Comparison of ENCODE assay signal across 26 cellular contexts in the genomic region with DNA sequence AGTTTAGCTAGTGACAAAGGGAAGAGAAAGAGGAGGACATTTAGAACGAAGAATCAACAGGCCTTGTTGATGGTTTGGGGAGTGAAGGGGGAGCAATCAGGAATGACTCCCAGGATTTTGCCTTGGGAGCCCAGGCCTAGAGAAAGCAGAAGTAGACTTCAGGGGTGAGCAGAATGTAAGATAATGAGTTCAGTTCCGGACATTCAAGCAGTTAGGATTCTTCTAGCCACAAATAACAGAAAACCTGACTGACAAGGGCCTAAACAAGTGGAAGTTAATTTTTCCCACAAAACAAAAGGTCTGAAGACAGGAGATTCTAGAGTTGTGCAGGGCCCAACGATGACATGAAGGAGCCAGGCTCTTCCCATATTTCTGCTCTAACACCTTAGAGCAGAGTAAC. TPM values are rescaled to one million over a fixed set of nuclear protein-coding genes. Genes with fewer than 3 reads are reported as not detected.
DNase-seq lines count a peak whose midpoint lies in the region; ATAC-seq, FAIRE-seq and TF ChIP-seq lines count a peak whose summit lies in the region.
"Had no signal": no experiment of that assay in that cellular context is flagged by ENCODE, and none has a peak within 500 bp of the region (broad histone marks: within the 10 kb centered on the region; RNA-seq: fewer than 3 reads in every experiment).

No MANE protein-coding gene starts in this region.

- no peak for TF ChIP-seq RAD21 in K562 (CRISPR knock-in tag; conservative IDR thresholded peaks at IDR 0.05 in 1 of 2, IDR thresholded peaks at IDR 0.05 in 1 of 2)

- TF ChIP-seq CTCF in K562 (IDR thresholded peaks at IDR 0.05 in 2 of 3, conservative IDR thresholded peaks at IDR 0.05 in 1 of 3; ENCODE audit: insufficient read depth in 2 of 3, low read depth in 1 of 3, low read length in 3 of 3) = no peak
- TF ChIP-seq CTCF in heart right ventricle (IDR thresholded peaks at IDR 0.05) = no peak

- TF ChIP-seq EP300 in K562 (IDR thresholded peaks at IDR 0.05; ENCODE audit: low read length) = no peak

- H3K9me3 Mint-ChIP-seq in activated naive CD8-positive, alpha-beta T cell (ENCODE audit: low read depth) = no peaks in the 10 kb centered on the region
- H3K9me3 Mint-ChIP-seq in activated naive CD8-positive, alpha-beta T cell treated with anti-CD3 and anti-CD28 coated beads, Interleukin-2, amount 50 U/mL, for 24 hours = no peaks in the 10 kb centered on the region
- H3K9me3 Mint-ChIP-seq: CD14-positive monocyte had no signal

- H3K27me3 ChIP-seq in K562 (ENCODE audit: control insufficient read depth in 2 of 2, insufficient read depth in 2 of 2, low read length in 2 of 2) (no peaks in the 10 kb centered on the region), heart right ventricle (peaks cover 0 to 97% (median 80%) of the 10 kb centered on the region in 7 donors)
- H3K27me3 ChIP-seq: Peyer's patch had no signal

- no peak overlapping the region for H3K4me3 ChIP-seq in K562
- H3K4me3 ChIP-seq in heart right ventricle = no peak overlapping the region
- H3K4me3 ChIP-seq: GM12878, Peyer's patch had no signal

- no peak for DNase-seq in activated naive CD8-positive, alpha-beta T cell treated with anti-CD3 and anti-CD28 coated beads, Interleukin-2, amount 50 U/mL, for 24 hours
- DNase-seq in KBM-7 (peak; percentile 49), K562 (ENCODE audit: extremely low read depth in 1 of 4, low spot score in 3 of 4) (no peak), cerebellar nuclear complex (lab: John Stamatoyannopoulos, UW) (no peak), heart right ventricle (no peak)
- DNase-seq: AML-193, DMS 273 treated with DMSO at 0.1 percent for 48 hours, DMS79, EL, GDM1, NCI-H1092, NCI-H1417 treated with DMSO at 0.1 percent for 48 hours, NCI-H1694 treated with DMSO at 0.1 percent for 48 hours, NCI-H2081, NCI-H2227 treated with DMSO at 0.1 percent for 48 hours, NCI-H526 treated with DMSO at 0.1 percent for 48 hours, Peyer's patch, SHP77 treated with DMSO at 0.1 percent for 48 hours had no signal

- no peaks in the 10 kb centered on the region for H3K27me3 Mint-ChIP-seq in activated naive CD8-positive, alpha-beta T cell
- no peaks in the 10 kb centered on the region for H3K27me3 Mint-ChIP-seq in activated naive CD8-positive, alpha-beta T cell treated with anti-CD3 and anti-CD28 coated beads, Interleukin-2, amount 50 U/mL, for 24 hours

- H3K27ac ChIP-seq in K562 (ENCODE audit: extremely low read depth, low read depth, low read length) (peak overlapping the region; percentile 44; the same call in 1 of the 3 replicates), heart right ventricle (no peak overlapping the region)
- H3K27ac ChIP-seq: KMS-11, Peyer's patch had no signal

- H3K9me1 ChIP-seq in K562 (ENCODE audit: control insufficient read depth, insufficient read depth, low read length) = no peaks in the 10 kb centered on the region

- no peaks in the 10 kb centered on the region for H3K79me2 ChIP-seq in K562 (ENCODE audit: control insufficient read depth, insufficient read depth, low read length)

- no peak for ATAC-seq in activated naive CD8-positive, alpha-beta T cell treated with anti-CD3 and anti-CD28 coated beads, Interleukin-2, amount 50 U/mL, for 24 hours
- ATAC-seq in K562 (peak; percentile 57), GM21825 (IDR thresholded peaks at IDR 0.05; ENCODE audit: unreplicated experiment) (no peak), heart right ventricle (no peak)
- ATAC-seq: GM12878, HCT116 had no signal

- in situ Hi-C loops in KBM-7 (cut with MboI; ENCODE audit: low pct_unique_long_range_greater_than_20kb, low sequenced_read_pairs) = no loop called here
- in situ Hi-C loops in K562 (cut with MboI) = no loop called here

- peaks cover 27% of the 10 kb centered on the region for H3K36me3 Mint-ChIP-seq in activated naive CD8-positive, alpha-beta T cell
- peaks cover 35% of the 10 kb centered on the region for H3K36me3 Mint-ChIP-seq in activated naive CD8-positive, alpha-beta T cell treated with anti-CD3 and anti-CD28 coated beads, Interleukin-2, amount 50 U/mL, for 24 hours (ENCODE audit: low read depth)
- H3K36me3 Mint-ChIP-seq: CD14-positive monocyte had no signal

- no peak for FAIRE-seq in K562 (lab: Jason Lieb, UNC)
- FAIRE-seq: A204.1, GM12878 had no signal

- no peak overlapping the region for H3K9ac ChIP-seq in K562 (ENCODE audit: insufficient read depth in 1 of 2, low read depth in 2 of 2, low read length in 2 of 2)
- H3K9ac ChIP-seq: KMS-11 had no signal

- peaks cover 51% of the 10 kb centered on the region for H3K4me1 Mint-ChIP-seq in activated naive CD8-positive, alpha-beta T cell (ENCODE audit: low read depth)
- peaks cover 17% of the 10 kb centered on the region for H3K4me1 Mint-ChIP-seq in activated naive CD8-positive, alpha-beta T cell treated with anti-CD3 and anti-CD28 coated beads, Interleukin-2, amount 50 U/mL, for 24 hours
- H3K4me1 Mint-ChIP-seq: CD14-positive monocyte had no signal

- intact Hi-C loops in K562 (cut with micrococcal nuclease) (no loop called here), heart right ventricle (cut with DNase I) (no loop called here)

- WGBS in K562 (ENCODE audit: insufficient coverage, low coverage, missing lambda C conversion rate) = 8% methylated on average over 3 of the region's 3 CpGs
- 86% methylated on average over 3 of the region's 3 CpGs for WGBS in heart right ventricle, 2 donors

- TF ChIP-seq POLR2A in K562 (conservative IDR thresholded peaks at IDR 0.05) = no peak

- POLR2A ChIA-PET in K562 (lab: Yijun Ruan, JAX) = interaction anchor here (1.1 to 1.6 kb wide), 2 partner anchors 10 to 18 kb away, joined by 3 to 4 read pairs; no protein-coding TSS in a partner anchor

- no TSS peak for BruUV-seq in K562 (replicated peaks; lab: Mats Ljungman, UMichigan)

- H3K4me3 Mint-ChIP-seq in activated naive CD8-positive, alpha-beta T cell = no peak overlapping the region
- no peak overlapping the region for H3K4me3 Mint-ChIP-seq in activated naive CD8-positive, alpha-beta T cell treated with anti-CD3 and anti-CD28 coated beads, Interleukin-2, amount 50 U/mL, for 24 hours

- H3K27ac Mint-ChIP-seq in activated naive CD8-positive, alpha-beta T cell = peak overlapping the region; percentile 0
- H3K27ac Mint-ChIP-seq in activated naive CD8-positive, alpha-beta T cell treated with anti-CD3 and anti-CD28 coated beads, Interleukin-2, amount 50 U/mL, for 24 hours = no peak overlapping the region
- H3K27ac Mint-ChIP-seq: CD14-positive monocyte had no signal

- peak overlapping the region; percentile 19; the same call in 1 of the 2 replicates for H3K4me2 ChIP-seq in K562 (ENCODE audit: insufficient read depth, low read length)
- H3K4me2 ChIP-seq: KMS-11 had no signal

- H3K36me3 ChIP-seq in K562 (ENCODE audit: control insufficient read depth, insufficient read depth, low read length) (no peaks in the 10 kb centered on the region), heart right ventricle (no peaks in the 10 kb centered on the region)
- H3K36me3 ChIP-seq: Peyer's patch had no signal

- H2AFZ ChIP-seq in K562 (ENCODE audit: low read depth, low read length) = peak overlapping the region; percentile 76

- H3K9me3 ChIP-seq in K562 (replicated peaks; ENCODE audit: control insufficient read depth, insufficient read depth, low read depth, low read length) (no peaks in the 10 kb centered on the region), heart right ventricle (no peaks in the 10 kb centered on the region)
- H3K9me3 ChIP-seq: Peyer's patch had no signal

- H4K20me1 ChIP-seq in K562 (replicated peaks; ENCODE audit: control insufficient read depth, insufficient read depth, low read length) = no peaks in the 10 kb centered on the region

- CTCF ChIA-PET in K562 (lab: Yijun Ruan, JAX; ENCODE audit: low intra/inter-chr PET ratio) = no interaction called here

- peaks cover 0 to 26% of the 10 kb centered on the region in 2 experiments; a peak in 3 of 5 replicates for H3K4me1 ChIP-seq in K562 (replicated peaks in 1 of 2; ENCODE audit: control insufficient read depth in 2 of 2, insufficient read depth in 2 of 2, low read length in 2 of 2)
- H3K4me1 ChIP-seq in heart right ventricle = no peaks in the 10 kb centered on the region

TF ChIP-seq in K562, 482 proteins besides CTCF, POLR2A, EP300 and RAD21 (continues in another document):
- no peak for TF ChIP-seq SNRNP70 (optimal IDR thresholded peaks at IDR 0.05; ENCODE audit: low read depth, low read length)
- TF ChIP-seq USF2 (CRISPR knock-in tag; IDR thresholded peaks at IDR 0.05) = no peak
- TF ChIP-seq KAT2B (IDR thresholded peaks at IDR 0.05; ENCODE audit: low read depth, low read length) = no peak
- TF ChIP-seq SMARCE1 (IDR thresholded peaks at IDR 0.05) = peak; percentile 28; the same call in 1 of the 2 replicates
- no peak for TF ChIP-seq EHMT2 (IDR thresholded peaks at IDR 0.05)
- TF ChIP-seq MCM3 (IDR thresholded peaks at IDR 0.05) = no peak
- no peak for TF ChIP-seq ZNF584 (CRISPR knock-in tag; IDR thresholded peaks at IDR 0.05; ENCODE audit: low read depth)

RNA-seq across cellular contexts. Expression of gene SKAP1, which starts 45.9 kb away (rescaled TPM):
- total RNA-seq in K562 (2011; cell fraction: chromatin; rRNA removed; ENCODE audit: low replicate concordance) = not detected in 2 replicates
- total RNA-seq in K562 (2011; cell fraction: nucleolus; rRNA removed) = not detected in 2 replicates
- total RNA-seq in K562 (2011; cell fraction: nucleoplasm; rRNA removed) = not detected in 2 replicates
- total RNA-seq in K562 (2014; rRNA removed) (not detected in 2 replicates), K562 (2014; rRNA removed; fragmentation: Illumina TruSeq; extraction: Trizol) (not detected in 2 replicates), K562 (2015; rRNA removed; fragmentation: Illumina TruSeq; extraction: Trizol) (0.22 TPM in 1 of 2 replicates, not detected in the other), K562 (2021) (not detected in 2 replicates), heart right ventricle (1 to 10 TPM in 1 of 10 donors, under 1 TPM in 5, not detected in 4; 0.49 to 1.7 (median 0.82) TPM)
- polyA plus RNA-seq in K562 (2011; rRNA removed) (not detected in 2 replicates), K562 (2014; fragmentation: Illumina TruSeq; extraction: Trizol) (0.10 TPM in 1 of 2 replicates, not detected in the other), K562 (2014; fragmentation: Nextera tagmentation; extraction: Ambion mirVana) (under 1 TPM; 0.06 to 0.07 TPM), K562 (2014; rRNA removed) (0.80 TPM in 1 of 2 replicates, not detected in the other), heart right ventricle (under 1 TPM in 1 of 2 donors, not detected in 1; 0.33 TPM)
- polyA plus RNA-seq in K562 (2011; cell fraction: cytosol; rRNA removed) = not detected in 2 replicates
- polyA plus RNA-seq in K562 (2011; cell fraction: nucleus; rRNA removed) = not detected in 2 replicates
- 0.08 and 0.09 TPM in 2 replicates for polyA plus RNA-seq in K562 (2012)
- polyA minus RNA-seq in K562 (2011; rRNA and poly(A)+ RNA removed) = not detected in 2 replicates
- polyA minus RNA-seq in K562 (2011; cell fraction: cytosol; rRNA and poly(A)+ RNA removed) = not detected in 2 replicates
- polyA minus RNA-seq in K562 (2011; cell fraction: nucleus; rRNA and poly(A)+ RNA removed) = not detected in 2 replicates
- total RNA-seq: H4 had no signal
